8 cellular contexts compared by ENCODE assay signal in genomic region chr14:89303452-89304435, GRCh38.
A peak's percentile ranks its signal among the peaks of the same experiment; 100 is the strongest.
DNase-seq lines count a peak whose midpoint lies in the region; ATAC-seq and TF ChIP-seq lines count a peak whose summit lies in the region.

No MANE protein-coding gene starts in this region.

- H3K27ac ChIP-seq in PC-3 (ENCODE audit: low read length), result peak overlapping the region; percentile 93
- H3K27ac ChIP-seq in caudate nucleus (ENCODE audit: low read depth, low read length), result peak overlapping the region; percentile 92
- H3K27ac ChIP-seq in layer of hippocampus (ENCODE audit: low read depth, low read length), result peak overlapping the region; percentile 54

- H3K9me3 Mint-ChIP-seq in stimulated activated naive B cell treated with anti-CD40 and anti-IgM and Interleukin-4, amounts not matched to agents 10 μg/mL and 1 μg/mL and 100 μg/mL, for 72 hours, result peaks cover 6 to 8% of the 10 kb centered on the region in 2 donors

- H3K4me1 Mint-ChIP-seq in stimulated activated naive B cell treated with anti-CD40 and anti-IgM and Interleukin-4, amounts not matched to agents 10 μg/mL and 1 μg/mL and 100 μg/mL, for 72 hours, result peaks cover 53 to 78% of the 10 kb centered on the region in 2 donors

- H3K4me3 ChIP-seq in PC-3 (ENCODE audit: low read length), result peak overlapping the region; percentile 44

- H3K27me3 Mint-ChIP-seq in stimulated activated naive B cell treated with anti-CD40 and anti-IgM and Interleukin-4, amounts not matched to agents 10 μg/mL and 1 μg/mL and 100 μg/mL, for 72 hours, result no peaks in the 10 kb centered on the region

- H3K27ac Mint-ChIP-seq in stimulated activated naive B cell treated with anti-CD40 and anti-IgM and Interleukin-4, amounts not matched to agents 10 μg/mL and 1 μg/mL and 100 μg/mL, for 72 hours, result peak overlapping the region; percentile 99

- H3K9me2 ChIP-seq in PC-3 (replicated peaks; ENCODE audit: low read length), result no peaks in the 10 kb centered on the region

- CTCF ChIA-PET in PC-3 (lab: Charles Lee), result interaction anchor here (0.6 kb wide), 1 partner anchor 94 kb away, joined by 14 read pairs; no protein-coding TSS in a partner anchor

- peak overlapping the region; percentile 83 for H3K4me2 ChIP-seq in PC-3 (ENCODE audit: low read length)

- POLR2A ChIA-PET in PC-3 (lab: Charles Lee; ENCODE audit: unreplicated experiment), result interaction anchor here (0.6 to 0.7 kb wide), 2 partner anchors 32 to 642 kb away, joined by 6 to 10 read pairs; no protein-coding TSS in a partner anchor

- H3K4me1 ChIP-seq in PC-3 (ENCODE audit: insufficient read depth, low read length), result peaks cover 38% of the 10 kb centered on the region

- no peak for TF ChIP-seq CTCF in PC-3 (conservative IDR thresholded peaks at IDR 0.05; ENCODE audit: low read depth, low read length)

- H3K27me3 ChIP-seq in PC-3 (ENCODE audit: low read length) (no peaks in the 10 kb centered on the region), layer of hippocampus (ENCODE audit: control insufficient read depth, insufficient read depth, low read length) (no peaks in the 10 kb centered on the region)

- H3K36me3 ChIP-seq in PC-3 (ENCODE audit: low read depth, low read length), result no peaks in the 10 kb centered on the region

- no peaks in the 10 kb centered on the region for H3F3A ChIP-seq in PC-3 (ENCODE audit: low read length, unreplicated experiment)

- intact Hi-C loops in PC-3 (cut with micrococcal nuclease), result loop anchor here (2.0 to 10.0 kb wide), 3 partner anchors 15 to 611 kb away; no protein-coding TSS in a partner anchor

- H2AFZ ChIP-seq in PC-3 (ENCODE audit: low read length), result peak overlapping the region; percentile 90

- BruUV-seq in PC-3 (replicated peaks; lab: Mats Ljungman, UMichigan), result no TSS peak

- peak overlapping the region; percentile 92 to 94 for H3K4me3 Mint-ChIP-seq in stimulated activated naive B cell treated with anti-CD40 and anti-IgM and Interleukin-4, amounts not matched to agents 10 μg/mL and 1 μg/mL and 100 μg/mL, for 72 hours

- no peaks in the 10 kb centered on the region for H3K9me3 ChIP-seq in PC-3 (ENCODE audit: low read length)

- no peaks in the 10 kb centered on the region for H4K20me1 ChIP-seq in PC-3 (ENCODE audit: low read length)

- no peaks in the 10 kb centered on the region for H3K79me2 ChIP-seq in PC-3 (ENCODE audit: low read length)

- H3K9ac ChIP-seq in PC-3 (ENCODE audit: low read length), result peak overlapping the region; percentile 16; the same call in 1 of the 2 replicates

- peaks cover 47 to 64% of the 10 kb centered on the region in 2 donors for H3K36me3 Mint-ChIP-seq in stimulated activated naive B cell treated with anti-CD40 and anti-IgM and Interleukin-4, amounts not matched to agents 10 μg/mL and 1 μg/mL and 100 μg/mL, for 72 hours

- ATAC-seq in GM21390 (IDR thresholded peaks at IDR 0.05; ENCODE audit: unreplicated experiment), result peak; percentile 59
- ATAC-seq in HG03575 (IDR thresholded peaks at IDR 0.05; ENCODE audit: extremely low read depth, insufficient number of reproducible peaks, low FRiP score, unreplicated experiment), result peak; percentile 32
- peak; percentile 50 for ATAC-seq in PC-3
- peak; percentile 77 to 82 for ATAC-seq in stimulated activated naive B cell treated with anti-CD40 and anti-IgM and Interleukin-4, amounts not matched to agents 10 μg/mL and 1 μg/mL and 100 μg/mL, for 72 hours (replicated peaks)

- DNase-seq in GDM1 (lab: John Stamatoyannopoulos, UW) (peak; percentile 66), PC-3 (peak; percentile 64), caudate nucleus (lab: John Stamatoyannopoulos, UW) (peak in 33 of 61 donors; percentile 3 to 82 (median 29))
- DNase-seq in stimulated activated naive B cell treated with anti-CD40 and anti-IgM and Interleukin-4, amounts not matched to agents 10 μg/mL and 1 μg/mL and 100 μg/mL, for 72 hours, result peak; percentile 61
- DNase-seq in stimulated activated CD4-positive, alpha-beta T cell treated with anti-CD3 and anti-CD28 coated beads, Interleukin-4, amount 100 ng/mL, for 1 hour, result no peak
